In genomic region chr17:18070861-18071340, GRCh38 we compare ENCODE assay signal across 9 cellular contexts. TPM values are rescaled to one million over a fixed set of nuclear protein-coding genes. Genes with fewer than 3 reads are reported as not detected.
DNase-seq lines count a peak whose midpoint lies in the region; ATAC-seq, FAIRE-seq and TF ChIP-seq lines count a peak whose summit lies in the region.
"Had no signal": no experiment of that assay in that cellular context is flagged by ENCODE, and none has a peak within 500 bp of the region (broad histone marks: within the 10 kb centered on the region; RNA-seq: fewer than 3 reads in every experiment).

No MANE protein-coding gene starts in this region.

- no peaks in the 10 kb centered on the region for H3K9me3 ChIP-seq in OCI-LY3 (ENCODE audit: insufficient read depth, low read length)
- H3K9me3 ChIP-seq in endothelial cell of umbilical vein (replicated peaks; ENCODE audit: control insufficient read depth, insufficient read depth, low read length): no peaks in the 10 kb centered on the region
- no peaks in the 10 kb centered on the region for H3K9me3 ChIP-seq in esophagus squamous epithelium

- TF ChIP-seq CTCF in OCI-LY3 (IDR thresholded peaks at IDR 0.05; ENCODE audit: low read depth, low read length) (no peak), endothelial cell of umbilical vein (IDR thresholded peaks at IDR 0.05; ENCODE audit: extremely low read depth in 1 of 2, insufficient read depth in 1 of 2, low read depth in 1 of 2, low read length in 2 of 2) (no peak), esophagus squamous epithelium (IDR thresholded peaks at IDR 0.05) (no peak)

- peak; percentile 16 for DNase-seq in activated CD4-positive, alpha-beta T cell treated with anti-CD3 and anti-CD28 coated beads for 36 hours
- no peak for DNase-seq in activated CD4-positive, alpha-beta T cell treated with anti-CD3 and anti-CD28 coated beads, Interleukin-2, amount 50 U/mL, for 1 hour
- DNase-seq in endothelial cell of umbilical vein (ENCODE audit: low read depth, low spot score): peak; percentile 8
- no peak for DNase-seq in sciatic nerve (ENCODE audit: low spot score)
- DNase-seq in stimulated activated CD4-positive, alpha-beta T cell treated with anti-CD3 and anti-CD28 coated beads, Interleukin-2, amount 100 ng/mL, for 24 hours: no peak
- DNase-seq in NCI-H1092 (lab: John Stamatoyannopoulos, UW): no peak
- DNase-seq in esophagus squamous epithelium (lab: John Stamatoyannopoulos, UW): no peak

- no peaks in the 10 kb centered on the region for H4K20me1 ChIP-seq in OCI-LY3 (ENCODE audit: insufficient read depth, low read length)
- H4K20me1 ChIP-seq in endothelial cell of umbilical vein (replicated peaks; ENCODE audit: control insufficient read depth, extremely low read depth, insufficient read depth, low read length): no peaks in the 10 kb centered on the region

- H3K27me3 ChIP-seq in OCI-LY3 (ENCODE audit: low read depth, low read length) (no peaks in the 10 kb centered on the region), endothelial cell of umbilical vein (ENCODE audit: control insufficient read depth in 2 of 2, insufficient read depth in 2 of 2, low read length in 2 of 2) (peaks cover 4 to 8% of the 10 kb centered on the region in 2 experiments), esophagus squamous epithelium (no peaks in the 10 kb centered on the region)

- H3K79me2 ChIP-seq in OCI-LY3 (ENCODE audit: low read length) (no peaks in the 10 kb centered on the region), endothelial cell of umbilical vein (ENCODE audit: control insufficient read depth, insufficient read depth, low read length) (no peaks in the 10 kb centered on the region)

- CTCF ChIA-PET in activated CD4-positive, alpha-beta T cell treated with anti-CD3 and anti-CD28 coated beads for 36 hours (lab: Charles Lee): interaction anchor here (0.6 to 0.9 kb wide), 3 partner anchors 13 to 47 kb away, joined by 3 read pairs; partner anchors contain the start of gene DRG2
- CTCF ChIA-PET in endothelial cell of umbilical vein (lab: Charles Lee): interaction anchor here (0.8 to 1.1 kb wide), 2 partner anchors 12 to 37 kb away, joined by 3 read pairs; no protein-coding TSS in a partner anchor

- H3K4me3 ChIP-seq in OCI-LY3 (ENCODE audit: low read length) (peak overlapping the region; percentile 51), endothelial cell of umbilical vein (replicated peaks in 1 of 3; ENCODE audit: insufficient read depth in 1 of 3, low read depth in 1 of 3, low read length in 3 of 3) (no peak overlapping the region), esophagus squamous epithelium (no peak overlapping the region)

- H3K4me2 ChIP-seq in OCI-LY3 (ENCODE audit: low read length): peak overlapping the region; percentile 54
- no peak overlapping the region for H3K4me2 ChIP-seq in endothelial cell of umbilical vein (ENCODE audit: insufficient read depth, low read length)

- TF ChIP-seq POLR2A in endothelial cell of umbilical vein (IDR thresholded peaks at IDR 0.05; ENCODE audit: low read depth, low read length): no peak
- no peak for TF ChIP-seq POLR2A in esophagus squamous epithelium (IDR thresholded peaks at IDR 0.05)

- no peaks in the 10 kb centered on the region for H3K36me3 Mint-ChIP-seq in activated CD4-positive, alpha-beta T cell treated with anti-CD3 and anti-CD28 coated beads for 36 hours (ENCODE audit: low read depth)
- H3K36me3 Mint-ChIP-seq: CD4-positive, CD25-positive, alpha-beta regulatory T cell had no signal

- H3K4me1 Mint-ChIP-seq in activated CD4-positive, alpha-beta T cell treated with anti-CD3 and anti-CD28 coated beads for 36 hours: peaks cover 7% of the 10 kb centered on the region

- H2AFZ ChIP-seq in OCI-LY3 (ENCODE audit: low read depth, low read length) (no peak overlapping the region), endothelial cell of umbilical vein (ENCODE audit: low read depth, low read length) (peak overlapping the region; percentile 28)

- H3K27me3 Mint-ChIP-seq in activated CD4-positive, alpha-beta T cell treated with anti-CD3 and anti-CD28 coated beads for 36 hours: peaks cover 5% of the 10 kb centered on the region

- H3K36me3 ChIP-seq in OCI-LY3 (replicated peaks; ENCODE audit: low read depth, low read length) (no peaks in the 10 kb centered on the region), endothelial cell of umbilical vein (ENCODE audit: control insufficient read depth in 2 of 2, extremely low read depth in 1 of 2, insufficient read depth in 2 of 2, low read length in 2 of 2) (no peaks in the 10 kb centered on the region), esophagus squamous epithelium (peaks cover 0 to 18% (median 0%) of the 10 kb centered on the region in 3 donors)

- H3K27ac Mint-ChIP-seq in activated CD4-positive, alpha-beta T cell treated with anti-CD3 and anti-CD28 coated beads for 36 hours: no peak overlapping the region
- H3K27ac Mint-ChIP-seq: CD4-positive, CD25-positive, alpha-beta regulatory T cell had no signal

- no TSS peak for BruUV-seq in endothelial cell of umbilical vein (replicated peaks; lab: Mats Ljungman, UMichigan)

- no peak for FAIRE-seq in endothelial cell of umbilical vein (lab: Jason Lieb, UNC)

- H3K9me3 Mint-ChIP-seq in activated CD4-positive, alpha-beta T cell treated with anti-CD3 and anti-CD28 coated beads for 36 hours (ENCODE audit: low read depth): no peaks in the 10 kb centered on the region

- intact Hi-C loops in activated CD4-positive, alpha-beta T cell treated with anti-CD3 and anti-CD28 coated beads for 36 hours (cut with DNase I, micrococcal nuclease): no loop called here
- intact Hi-C loops in endothelial cell of umbilical vein (cut with micrococcal nuclease): no loop called here
- intact Hi-C loops in sciatic nerve (cut with DNase I): no loop called here
- intact Hi-C loops in esophagus squamous epithelium (cut with DNase I): no loop called here

- ATAC-seq in activated CD4-positive, alpha-beta T cell treated with anti-CD3 and anti-CD28 coated beads for 36 hours: no peak
- ATAC-seq in sciatic nerve: peak; percentile 32

- H3K9ac ChIP-seq in OCI-LY3 (ENCODE audit: low read length): no peak overlapping the region
- no peak overlapping the region for H3K9ac ChIP-seq in endothelial cell of umbilical vein (replicated peaks; ENCODE audit: extremely low read depth, insufficient read depth, low read length)

- no peak overlapping the region for H3K27ac ChIP-seq in OCI-LY3 (ENCODE audit: low read length)
- H3K27ac ChIP-seq in endothelial cell of umbilical vein (ENCODE audit: insufficient read depth, low read depth, low read length): no peak overlapping the region
- H3K27ac ChIP-seq in esophagus squamous epithelium: no peak overlapping the region

- no peaks in the 10 kb centered on the region for H3K9me1 ChIP-seq in endothelial cell of umbilical vein (replicated peaks; ENCODE audit: control insufficient read depth, extremely low read depth, insufficient read depth, low read length)

- POLR2A ChIA-PET in activated CD4-positive, alpha-beta T cell treated with anti-CD3 and anti-CD28 coated beads for 36 hours (lab: Charles Lee): no interaction called here
- POLR2A ChIA-PET in endothelial cell of umbilical vein (lab: Charles Lee): no interaction called here

- WGBS in esophagus squamous epithelium, 2 donors: 12 to 19% methylated on average over 8 of the region's 8 CpGs

- dilution Hi-C loops in endothelial cell of umbilical vein (cut with MboI; ENCODE audit: extremely low pct_ligation_motif_present, low sequenced_read_pairs): no loop called here

- H3K4me3 Mint-ChIP-seq in activated CD4-positive, alpha-beta T cell treated with anti-CD3 and anti-CD28 coated beads for 36 hours: no peak overlapping the region
- H3K4me3 Mint-ChIP-seq: CD4-positive, CD25-positive, alpha-beta regulatory T cell had no signal

- H3K4me1 ChIP-seq in OCI-LY3 (ENCODE audit: low read length) (no peaks in the 10 kb centered on the region), endothelial cell of umbilical vein (ENCODE audit: control insufficient read depth, extremely low read depth, insufficient read depth, low read length) (no peaks in the 10 kb centered on the region), esophagus squamous epithelium (peaks cover 0 to 8% (median 0%) of the 10 kb centered on the region in 3 donors)

RNA-seq across cellular contexts. Expression of gene DRG2, which starts 16.8 kb away (rescaled TPM):
- total RNA-seq in activated CD4-positive, alpha-beta T cell treated with anti-CD3 and anti-CD28 coated beads for 36 hours: 10 to 100 TPM; 42.5 to 45.6 TPM
- total RNA-seq in endothelial cell of umbilical vein: 55.4 and 60.4 TPM in 2 replicates
- polyA plus RNA-seq in endothelial cell of umbilical vein: 46.5 and 50.2 TPM in 2 replicates
- 39.1 and 42.7 TPM in 2 replicates for polyA plus RNA-seq in endothelial cell of umbilical vein (2011; cell fraction: cytosol; rRNA removed)
- polyA plus RNA-seq in endothelial cell of umbilical vein (2011; cell fraction: nucleus; rRNA removed): 122 and 127 TPM in 2 replicates
- 49.2 and 57.3 TPM in 2 replicates for polyA plus RNA-seq in endothelial cell of umbilical vein (2012)
- 47.3 and 54.1 TPM in 2 replicates for polyA minus RNA-seq in endothelial cell of umbilical vein
- 21.8 TPM for polyA minus RNA-seq in endothelial cell of umbilical vein (2011; cell fraction: cytosol; rRNA and poly(A)+ RNA removed)
- 46.3 and 52.4 TPM in 2 replicates for polyA minus RNA-seq in endothelial cell of umbilical vein (2011; cell fraction: nucleus; rRNA and poly(A)+ RNA removed)
- 29.8 TPM for total RNA-seq in sciatic nerve
- 10 to 100 TPM; 31.8 to 45.4 (median 37.9) TPM for total RNA-seq in esophagus squamous epithelium

RNA-seq across cellular contexts. Expression of gene GID4, which starts 31.7 kb away (rescaled TPM):
- total RNA-seq in activated CD4-positive, alpha-beta T cell treated with anti-CD3 and anti-CD28 coated beads for 36 hours: 1 to 10 TPM; 6.7 to 7.7 TPM
- 10.1 and 11.3 TPM in 2 replicates for total RNA-seq in endothelial cell of umbilical vein
- 5.9 and 6.4 TPM in 2 replicates for polyA plus RNA-seq in endothelial cell of umbilical vein
- 5.9 and 6.8 TPM in 2 replicates for polyA plus RNA-seq in endothelial cell of umbilical vein (2011; cell fraction: cytosol; rRNA removed)
- 4.4 and 4.8 TPM in 2 replicates for polyA plus RNA-seq in endothelial cell of umbilical vein (2011; cell fraction: nucleus; rRNA removed)
- 10.2 and 10.7 TPM in 2 replicates for polyA plus RNA-seq in endothelial cell of umbilical vein (2012)
- polyA minus RNA-seq in endothelial cell of umbilical vein: 12.5 and 13.9 TPM in 2 replicates
- 8.3 TPM for polyA minus RNA-seq in endothelial cell of umbilical vein (2011; cell fraction: cytosol; rRNA and poly(A)+ RNA removed)
- polyA minus RNA-seq in endothelial cell of umbilical vein (2011; cell fraction: nucleus; rRNA and poly(A)+ RNA removed): 4.6 and 4.7 TPM in 2 replicates
- 17.1 TPM for total RNA-seq in sciatic nerve
- 10 to 100 TPM in 2 of 4 donors, 1 to 10 TPM in 2; 7.5 to 18.1 (median 11.6) TPM for total RNA-seq in esophagus squamous epithelium

RNA-seq across cellular contexts. Expression of gene ATPAF2, which starts 31.9 kb away (rescaled TPM):
- total RNA-seq in activated CD4-positive, alpha-beta T cell treated with anti-CD3 and anti-CD28 coated beads for 36 hours: 10 to 100 TPM; 32.9 to 40.3 TPM
- total RNA-seq in endothelial cell of umbilical vein (32.1 and 35.7 TPM in 2 replicates), sciatic nerve (22.8 TPM), esophagus squamous epithelium (10 to 100 TPM; 15.8 to 26.9 (median 20.7) TPM)
- polyA plus RNA-seq in endothelial cell of umbilical vein: 23.2 and 27.3 TPM in 2 replicates
- polyA plus RNA-seq in endothelial cell of umbilical vein (2011; cell fraction: cytosol; rRNA removed): 14.2 and 17.9 TPM in 2 replicates
- polyA plus RNA-seq in endothelial cell of umbilical vein (2011; cell fraction: nucleus; rRNA removed): 41.6 and 51.2 TPM in 2 replicates
- polyA plus RNA-seq in endothelial cell of umbilical vein (2012): 16.5 and 19.2 TPM in 2 replicates
- polyA minus RNA-seq in endothelial cell of umbilical vein: 19.4 and 19.5 TPM in 2 replicates
- polyA minus RNA-seq in endothelial cell of umbilical vein (2011; cell fraction: cytosol; rRNA and poly(A)+ RNA removed): 13.7 TPM
- 22.6 and 28.6 TPM in 2 replicates for polyA minus RNA-seq in endothelial cell of umbilical vein (2011; cell fraction: nucleus; rRNA and poly(A)+ RNA removed)

RNA-seq across cellular contexts. Expression of gene MYO15A, which starts 37.7 kb away (rescaled TPM):
- total RNA-seq in activated CD4-positive, alpha-beta T cell treated with anti-CD3 and anti-CD28 coated beads for 36 hours: 1 to 10 TPM; 1.1 to 1.5 TPM
- 0.46 and 0.82 TPM in 2 replicates for total RNA-seq in endothelial cell of umbilical vein
- 0.46 and 0.91 TPM in 2 replicates for polyA plus RNA-seq in endothelial cell of umbilical vein
- polyA plus RNA-seq in endothelial cell of umbilical vein (2011; cell fraction: cytosol; rRNA removed): 0.10 and 0.32 TPM in 2 replicates
- polyA plus RNA-seq in endothelial cell of umbilical vein (2011; cell fraction: nucleus; rRNA removed): 3.1 and 3.4 TPM in 2 replicates
- polyA plus RNA-seq in endothelial cell of umbilical vein (2012): 0.20 and 0.82 TPM in 2 replicates
- 0.19 and 0.63 TPM in 2 replicates for polyA minus RNA-seq in endothelial cell of umbilical vein
- polyA minus RNA-seq in endothelial cell of umbilical vein (2011; cell fraction: cytosol; rRNA and poly(A)+ RNA removed): not detected
- 0.53 and 1.5 TPM in 2 replicates for polyA minus RNA-seq in endothelial cell of umbilical vein (2011; cell fraction: nucleus; rRNA and poly(A)+ RNA removed)
- 4.4 TPM for total RNA-seq in sciatic nerve
- total RNA-seq in esophagus squamous epithelium: 1 to 10 TPM in 1 of 4 donors, under 1 TPM in 2, not detected in 1; 0.18 to 1.7 (median 0.30) TPM

Comparison
In these comparisons a context has a peak if more than half of its experiments do, and no peak if none do; other contexts are left out.
1. DNase-seq: peak in activated CD4-positive, alpha-beta T cell treated with anti-CD3 and anti-CD28 coated beads for 36 hours (single experiment) and endothelial cell of umbilical vein (single experiment); none in activated CD4-positive, alpha-beta T cell treated with anti-CD3 and anti-CD28 coated beads, Interleukin-2, amount 50 U/mL, for 1 hour (single experiment), sciatic nerve (single experiment), stimulated activated CD4-positive, alpha-beta T cell treated with anti-CD3 and anti-CD28 coated beads, Interleukin-2, amount 100 ng/mL, for 24 hours (0 of 2), NCI-H1092 (single experiment) and esophagus squamous epithelium (single experiment).